ENCODE assay signal across 29 cellular contexts in the genomic region with DNA sequence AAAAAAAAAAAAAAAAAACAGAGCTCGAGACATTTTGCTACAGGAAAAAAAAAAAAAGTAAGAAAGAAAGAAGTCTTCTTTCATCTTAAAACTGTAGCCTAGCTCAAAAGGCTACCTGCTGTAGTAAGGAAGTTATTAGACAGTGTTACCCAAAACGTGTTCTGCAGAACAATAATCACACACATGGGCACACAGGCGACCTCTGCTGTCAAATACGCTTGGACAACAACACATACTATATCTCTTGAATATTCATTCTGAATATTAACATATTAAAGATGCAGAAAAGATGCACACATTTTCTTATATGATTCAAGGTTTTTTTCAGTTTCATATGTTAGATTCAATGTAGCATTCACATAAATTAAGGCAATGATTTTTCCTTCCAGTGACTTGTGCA.
"Had no signal": no experiment of that assay in that cellular context is flagged by ENCODE, and none has a peak within 500 bp of the region (broad histone marks: within the 10 kb centered on the region; RNA-seq: fewer than 3 reads in every experiment).

No MANE protein-coding gene starts in this region.

- H3K9me3 ChIP-seq: ascending aorta, gastrocnemius medialis, neutrophil, ovary, right lobe of liver, testis, transverse colon had no signal

- H3K4me1 ChIP-seq: ascending aorta, gastrocnemius medialis, right lobe of liver, testis, transverse colon had no signal

- H3K27ac Mint-ChIP-seq: activated naive CD4-positive, alpha-beta T cell treated with anti-CD3 and anti-CD28 coated beads, Interleukin-2, amount 10 ng/mL, durations not matched to agents 7 days and 5 days; activated naive CD8-positive, alpha-beta T cell treated with anti-CD3 and anti-CD28 coated beads, Interleukin-2, amount 10 ng/mL, durations not matched to agents 7 days and 5 days; activated T-helper 1 cell treated with anti-CD3 and anti-CD28 coated beads, Interleukin-12 subunit alpha, Interleukin-12 subunit beta, Interleukin-2, Interleukin-4 antibody, amounts not matched to agents 30 ng/mL and 10 ng/mL and 1 ng/mL, durations not matched to agents 14 hours and 24 hours and 36 hours; brain; effector memory CD8-positive, alpha-beta T cell; nephron; progenitor cell of endocrine pancreas; T-helper 2 cell treated with Interferon-gamma antibody and Interleukin-4, amounts not matched to agents 5 μg/mL and 100 μg/mL, for 36 hours had no signal

- H3K27me3 Mint-ChIP-seq: activated naive CD4-positive, alpha-beta T cell treated with anti-CD3 and anti-CD28 coated beads, Interleukin-2, amount 10 ng/mL, durations not matched to agents 7 days and 5 days; activated naive CD8-positive, alpha-beta T cell treated with anti-CD3 and anti-CD28 coated beads, Interleukin-2, amount 10 ng/mL, durations not matched to agents 7 days and 5 days; brain; effector memory CD8-positive, alpha-beta T cell; progenitor cell of endocrine pancreas had no signal

- H3K4me3 ChIP-seq: ascending aorta, coronary artery, gastrocnemius medialis, hepatocyte, ovary, right lobe of liver, testis, transverse colon had no signal

- ATAC-seq: effector memory CD8-positive, alpha-beta T cell; gastrocnemius medialis; left cardiac atrium; left ventricle myocardium superior; right lobe of liver had no signal

- H3K4me1 Mint-ChIP-seq: activated naive CD4-positive, alpha-beta T cell treated with anti-CD3 and anti-CD28 coated beads, Interleukin-2, amount 10 ng/mL, durations not matched to agents 7 days and 5 days; activated naive CD8-positive, alpha-beta T cell treated with anti-CD3 and anti-CD28 coated beads, Interleukin-2, amount 10 ng/mL, durations not matched to agents 7 days and 5 days; nephron had no signal

- DNase-seq: activated CD4-positive, alpha-beta T cell treated with anti-CD3 and anti-CD28 coated beads for 4 hours; activated CD4-positive, alpha-beta T cell treated with anti-CD3 and anti-CD28 coated beads, Interleukin-2, amount 50 U/mL, for 48 hours; activated CD8-positive, alpha-beta memory T cell treated with anti-CD3 and anti-CD28 coated beads for 24 hours; activated effector memory CD4-positive, alpha-beta T cell treated with anti-CD3 and anti-CD28 coated beads, Interleukin-2, amount 50 U/mL, for 16 hours; activated naive CD4-positive, alpha-beta T cell treated with anti-CD3 and anti-CD28 coated beads, Interleukin-2, amount 10 ng/mL, durations not matched to agents 7 days and 5 days; activated naive CD8-positive, alpha-beta T cell treated with anti-CD3 and anti-CD28 coated beads, Interleukin-2, amount 10 ng/mL, durations not matched to agents 7 days and 5 days; activated T-cell treated with anti-CD3 and anti-CD28 coated beads, Interleukin-2, amount 50 U/mL, for 1 hour; effector memory CD8-positive, alpha-beta T cell; erythroblast; gastrocnemius medialis; glutamatergic neuron; islet precursor cell; left cardiac atrium; left ventricle myocardium superior; ovary; right lobe of liver; stimulated activated CD4-positive, alpha-beta T cell treated with anti-CD3 and anti-CD28 coated beads, Interleukin-2, amount 100 ng/mL, for 48 hours; stimulated activated naive CD4-positive, alpha-beta T cell treated with Interleukin-2 at 50 U/mL for 16 hours; testis; transverse colon had no signal

- H3K36me3 Mint-ChIP-seq: activated naive CD4-positive, alpha-beta T cell treated with anti-CD3 and anti-CD28 coated beads, Interleukin-2, amount 10 ng/mL, durations not matched to agents 7 days and 5 days; activated naive CD8-positive, alpha-beta T cell treated with anti-CD3 and anti-CD28 coated beads, Interleukin-2, amount 10 ng/mL, durations not matched to agents 7 days and 5 days; brain had no signal

- H3K79me2 ChIP-seq: hepatocyte had no signal

- H3K9me3 Mint-ChIP-seq: activated naive CD8-positive, alpha-beta T cell treated with anti-CD3 and anti-CD28 coated beads, Interleukin-2, amount 10 ng/mL, durations not matched to agents 7 days and 5 days; activated T-helper 1 cell treated with anti-CD3 and anti-CD28 coated beads, Interleukin-12 subunit alpha, Interleukin-12 subunit beta, Interleukin-2, Interleukin-4 antibody, amounts not matched to agents 30 ng/mL and 10 ng/mL and 1 ng/mL, durations not matched to agents 14 hours and 24 hours and 36 hours; brain; nephron; T-helper 2 cell treated with Interferon-gamma antibody and Interleukin-4, amounts not matched to agents 5 μg/mL and 100 μg/mL, for 36 hours had no signal

- H3K27ac ChIP-seq: ascending aorta, coronary artery, gastrocnemius medialis, hepatocyte, neutrophil, ovary, right lobe of liver, testis, transverse colon had no signal

- H3K27me3 ChIP-seq: ascending aorta, gastrocnemius medialis, hepatocyte, neutrophil, ovary, right lobe of liver, testis, transverse colon had no signal

- H3K36me3 ChIP-seq: ascending aorta, gastrocnemius medialis, neutrophil, ovary, right lobe of liver, transverse colon had no signal

- H3K4me3 Mint-ChIP-seq: activated naive CD4-positive, alpha-beta T cell treated with anti-CD3 and anti-CD28 coated beads, Interleukin-2, amount 10 ng/mL, durations not matched to agents 7 days and 5 days; activated naive CD8-positive, alpha-beta T cell treated with anti-CD3 and anti-CD28 coated beads, Interleukin-2, amount 10 ng/mL, durations not matched to agents 7 days and 5 days; activated T-helper 1 cell treated with anti-CD3 and anti-CD28 coated beads, Interleukin-12 subunit alpha, Interleukin-12 subunit beta, Interleukin-2, Interleukin-4 antibody, amounts not matched to agents 30 ng/mL and 10 ng/mL and 1 ng/mL, durations not matched to agents 14 hours and 24 hours and 36 hours; brain; effector memory CD8-positive, alpha-beta T cell; nephron; T-helper 2 cell treated with Interferon-gamma antibody and Interleukin-4, amounts not matched to agents 5 μg/mL and 100 μg/mL, for 36 hours had no signal

- H2AFZ ChIP-seq: hepatocyte had no signal

- H3K4me2 ChIP-seq: hepatocyte had no signal
